In genomic region chr5:127907907-127908306, GRCh38 we compare ENCODE assay signal across 17 cellular contexts.
"Had no signal": no experiment of that assay in that cellular context is flagged by ENCODE, and none has a peak within 500 bp of the region (broad histone marks: within the 10 kb centered on the region; RNA-seq: fewer than 3 reads in every experiment).

No MANE protein-coding gene starts in this region.

- DNase-seq: activated CD4-positive, alpha-beta memory T cell treated with anti-CD3 and anti-CD28 coated beads for 36 hours; activated CD4-positive, CD25-positive, alpha-beta regulatory T cell treated with anti-CD3 and anti-CD28 coated beads, Interleukin-2, amount 50 U/mL, for 72 hours; activated gamma-delta T cell treated with Interleukin-2 at 50 U/mL for 16 hours; activated naive CD8-positive, alpha-beta T cell treated with anti-CD3 and anti-CD28 coated beads for 36 hours; activated T-cell treated with anti-CD3 and anti-CD28 coated beads, Interleukin-2, amount 50 U/mL, for 48 hours; anterior cingulate cortex; glutamatergic neuron; immature natural killer cell; lower lobe of right lung; naive thymus-derived CD4-positive, alpha-beta T cell; posterior cingulate gyrus; right cardiac atrium; small intestine; substantia nigra; trophoblast cell had no signal

- H3K36me3 Mint-ChIP-seq: activated CD4-positive, alpha-beta memory T cell treated with anti-CD3 and anti-CD28 coated beads for 36 hours; activated naive CD8-positive, alpha-beta T cell treated with anti-CD3 and anti-CD28 coated beads for 36 hours; immature natural killer cell; stimulated activated memory B cell treated with anti-CD40 and anti-IgM and Interleukin-4, amounts not matched to agents 10 μg/mL and 1 μg/mL and 100 μg/mL, for 72 hours had no signal

- H3K9me3 ChIP-seq: esophagus muscularis mucosa, lower lobe of right lung had no signal

- ATAC-seq: lower lobe of right lung; naive thymus-derived CD4-positive, alpha-beta T cell; right cardiac atrium; stimulated activated memory B cell treated with anti-CD40 and anti-IgM and Interleukin-4, amounts not matched to agents 10 μg/mL and 1 μg/mL and 100 μg/mL, for 72 hours had no signal

- H3K36me3 ChIP-seq: esophagus muscularis mucosa, lower lobe of right lung had no signal

- H3K4me1 Mint-ChIP-seq: immature natural killer cell; stimulated activated memory B cell treated with anti-CD40 and anti-IgM and Interleukin-4, amounts not matched to agents 10 μg/mL and 1 μg/mL and 100 μg/mL, for 72 hours had no signal

- H3K27me3 ChIP-seq: esophagus muscularis mucosa had no signal

- H3K4me3 ChIP-seq: esophagus muscularis mucosa, lower lobe of right lung had no signal

- H3K9me3 Mint-ChIP-seq: activated CD4-positive, alpha-beta memory T cell treated with anti-CD3 and anti-CD28 coated beads for 36 hours; activated naive CD8-positive, alpha-beta T cell treated with anti-CD3 and anti-CD28 coated beads for 36 hours; immature natural killer cell; naive thymus-derived CD4-positive, alpha-beta T cell; stimulated activated memory B cell treated with anti-CD40 and anti-IgM and Interleukin-4, amounts not matched to agents 10 μg/mL and 1 μg/mL and 100 μg/mL, for 72 hours had no signal

- H3K4me3 Mint-ChIP-seq: activated CD4-positive, alpha-beta memory T cell treated with anti-CD3 and anti-CD28 coated beads for 36 hours; activated naive CD8-positive, alpha-beta T cell treated with anti-CD3 and anti-CD28 coated beads for 36 hours; immature natural killer cell; naive thymus-derived CD4-positive, alpha-beta T cell; stimulated activated memory B cell treated with anti-CD40 and anti-IgM and Interleukin-4, amounts not matched to agents 10 μg/mL and 1 μg/mL and 100 μg/mL, for 72 hours had no signal

- H3K27ac ChIP-seq: esophagus muscularis mucosa, lower lobe of right lung had no signal

- H3K27ac Mint-ChIP-seq: activated CD4-positive, alpha-beta memory T cell treated with anti-CD3 and anti-CD28 coated beads for 36 hours; activated naive CD8-positive, alpha-beta T cell treated with anti-CD3 and anti-CD28 coated beads for 36 hours; immature natural killer cell; naive thymus-derived CD4-positive, alpha-beta T cell; stimulated activated memory B cell treated with anti-CD40 and anti-IgM and Interleukin-4, amounts not matched to agents 10 μg/mL and 1 μg/mL and 100 μg/mL, for 72 hours had no signal

- H3K27me3 Mint-ChIP-seq: activated naive CD8-positive, alpha-beta T cell treated with anti-CD3 and anti-CD28 coated beads for 36 hours; stimulated activated memory B cell treated with anti-CD40 and anti-IgM and Interleukin-4, amounts not matched to agents 10 μg/mL and 1 μg/mL and 100 μg/mL, for 72 hours had no signal

- H3K4me1 ChIP-seq: lower lobe of right lung had no signal
